ENCODE assay signal across 13 cellular contexts in the genomic region with DNA sequence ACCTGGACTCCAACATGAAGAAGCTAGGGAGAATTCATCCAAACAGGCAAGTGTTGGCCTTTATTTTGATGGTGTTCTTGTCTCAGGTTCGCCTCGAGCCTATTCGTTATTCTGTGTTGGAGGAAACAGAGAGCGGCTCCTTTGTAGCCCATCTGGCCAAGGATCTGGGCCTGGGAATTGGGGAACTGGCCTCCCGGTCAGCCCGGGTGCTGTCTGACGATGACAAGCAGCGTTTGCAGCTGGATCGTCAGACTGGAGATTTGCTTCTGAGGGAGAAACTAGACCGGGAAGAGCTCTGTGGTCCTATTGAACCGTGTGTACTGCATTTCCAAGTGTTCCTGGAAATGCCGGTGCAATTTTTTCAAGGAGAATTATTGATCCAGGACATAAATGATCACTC. TPM values are rescaled to one million over a fixed set of nuclear protein-coding genes. Genes with fewer than 3 reads are reported as not detected.
DNase-seq lines count a peak whose midpoint lies in the region; ATAC-seq, FAIRE-seq and TF ChIP-seq lines count a peak whose summit lies in the region.
"Had no signal": no experiment of that assay in that cellular context is flagged by ENCODE, and none has a peak within 500 bp of the region (broad histone marks: within the 10 kb centered on the region; RNA-seq: fewer than 3 reads in every experiment).

No MANE protein-coding gene starts in this region.

- TF ChIP-seq CTCF in heart right ventricle (IDR thresholded peaks at IDR 0.05) (no peak), coronary artery (IDR thresholded peaks at IDR 0.05) (no peak), psoas muscle (IDR thresholded peaks at IDR 0.05) (no peak), Peyer's patch (IDR thresholded peaks at IDR 0.05) (no peak)

- no peak for TF ChIP-seq POLR2A in Peyer's patch (IDR thresholded peaks at IDR 0.05)

- H3K4me1 ChIP-seq in heart right ventricle (no peaks in the 10 kb centered on the region), psoas muscle (no peaks in the 10 kb centered on the region), Peyer's patch (no peaks in the 10 kb centered on the region)

- H3K27me3 ChIP-seq in heart right ventricle (peaks cover 0 to 41% (median 19%) of the 10 kb centered on the region in 7 donors), psoas muscle (ENCODE audit: insufficient read depth in 3 of 3, low read length in 2 of 3) (peaks cover 0 to 2% (median 0%) of the 10 kb centered on the region in 3 donors), Peyer's patch (no peaks in the 10 kb centered on the region)

- no peaks in the 10 kb centered on the region for H3K36me3 ChIP-seq in heart right ventricle
- no peaks in the 10 kb centered on the region for H3K36me3 ChIP-seq in psoas muscle (ENCODE audit: insufficient read depth in 1 of 2, low read depth in 1 of 2)
- H3K36me3 ChIP-seq in Peyer's patch = no peaks in the 10 kb centered on the region

- H3K9me3 ChIP-seq in heart right ventricle (peaks cover 0 to 74% (median 7%) of the 10 kb centered on the region in 11 donors), psoas muscle (no peaks in the 10 kb centered on the region), Peyer's patch (peaks cover 0 to 11% (median 0%) of the 10 kb centered on the region in 4 donors)

- H3K27ac ChIP-seq in heart right ventricle (peak overlapping the region in 3 of 10 donors; percentile 3 to 55 (median 35)), coronary artery (no peak overlapping the region), psoas muscle (no peak overlapping the region), Peyer's patch (no peak overlapping the region)

- ATAC-seq in heart right ventricle (peak in 2 of 8 donors; percentile 44 to 49), Right ventricle myocardium inferior (no peak), psoas muscle (peak in 1 of 4 donors; percentile 60)
- ATAC-seq: mucosa of descending colon had no signal

- FAIRE-seq in GM19239 (lab: Jason Lieb, UNC) = no peak
- FAIRE-seq: G401.6 had no signal

- H3K4me3 ChIP-seq in heart right ventricle = peak overlapping the region; percentile 4 to 59 (median 35)
- peak overlapping the region; percentile 37 for H3K4me3 ChIP-seq in coronary artery
- H3K4me3 ChIP-seq in psoas muscle = peak overlapping the region; percentile 57
- H3K4me3 ChIP-seq in Peyer's patch = peak overlapping the region in 2 of 4 donors; percentile 2 to 18
- H3K4me3 ChIP-seq: mucosa of descending colon had no signal

- intact Hi-C loops in heart right ventricle (cut with DNase I) = loop anchor here in 1 of 10 donors (10.0 kb wide), 1 partner anchor 443 kb away; no protein-coding TSS in a partner anchor
- intact Hi-C loops in Right ventricle myocardium inferior (cut with DNase I) = no loop called here
- intact Hi-C loops in psoas muscle (cut with DNase I) = loop anchor here in 1 of 2 donors (10.0 kb wide), 1 partner anchor 203 kb away; a partner anchor contains a TSS

- DNase-seq in heart right ventricle (no peak), Right ventricle myocardium inferior (ENCODE audit: missing footprints) (no peak), coronary artery (ENCODE audit: low spot score) (no peak), psoas muscle (no peak), GM19239 (ENCODE audit: insufficient read length, low spot score) (no peak), hippocampal formation (lab: John Stamatoyannopoulos, UW) (no peak), Peyer's patch (no peak), dedifferentiated amniotic fluid mesenchymal stem cell (ENCODE audit: extremely low spot score) (no peak)
- DNase-seq: ACHN, mucosa of descending colon, SIG-M5, T1000 had no signal

- WGBS in heart right ventricle, 2 donors = 31% methylated on average over 12 of the region's 12 CpGs
- 20 to 39% (median 35%) methylated on average over 12 of the region's 12 CpGs for WGBS in psoas muscle, 3 donors

RNA-seq across cellular contexts. Expression of a gene that starts 0.4 kb away (rescaled TPM):
- total RNA-seq in heart right ventricle (1 to 10 TPM; 1.3 to 3.3 (median 2.3) TPM), Right ventricle myocardium inferior (1.5 TPM), psoas muscle (1 to 10 TPM in 3 of 4 donors, under 1 TPM in 1; 0.77 to 2.0 (median 1.8) TPM), Peyer's patch (1 to 10 TPM in 2 of 4 donors, under 1 TPM in 1, not detected in 1; 0.80 to 6.6 (median 1.2) TPM)
- polyA plus RNA-seq in heart right ventricle (under 1 TPM; 0.51 to 0.78 TPM), psoas muscle (under 1 TPM; 0.31 to 0.80 (median 0.37) TPM)

RNA-seq across cellular contexts. Expression of a gene that starts 13.0 kb away (rescaled TPM):
- total RNA-seq in heart right ventricle (1 to 10 TPM; 2.4 to 7.4 (median 4.6) TPM), Right ventricle myocardium inferior (1.6 TPM), psoas muscle (under 1 TPM; 0.42 to 0.99 (median 0.60) TPM), Peyer's patch (under 1 TPM in 1 of 4 donors, not detected in 3; 0.18 TPM)
- polyA plus RNA-seq in heart right ventricle (1 to 10 TPM in 1 of 2 donors, under 1 TPM in 1; 0.73 to 1.2 TPM), psoas muscle (under 1 TPM; 0.17 to 0.33 (median 0.27) TPM)

RNA-seq across cellular contexts. Expression of a gene that starts 21.7 kb away (rescaled TPM):
- total RNA-seq in heart right ventricle (1 to 10 TPM in 6 of 10 donors, under 1 TPM in 4; 0.40 to 2.0 (median 1.1) TPM), Right ventricle myocardium inferior (0.70 TPM), psoas muscle (1 to 10 TPM in 1 of 4 donors, under 1 TPM in 3; 0.65 to 1.8 (median 0.81) TPM), Peyer's patch (1 to 10 TPM in 2 of 4 donors, under 1 TPM in 1, not detected in 1; 0.70 to 4.1 (median 1.1) TPM)
- polyA plus RNA-seq in heart right ventricle (under 1 TPM; 0.29 to 0.37 TPM), psoas muscle (under 1 TPM; 0.18 to 0.82 (median 0.31) TPM)

RNA-seq across cellular contexts. Expression of a gene that starts 27.6 kb away (rescaled TPM):
- total RNA-seq in heart right ventricle (1 to 10 TPM in 8 of 10 donors, under 1 TPM in 2; 0.87 to 3.8 (median 2.2) TPM), Right ventricle myocardium inferior (1.7 TPM), psoas muscle (1 to 10 TPM in 2 of 4 donors, under 1 TPM in 2; 0.88 to 1.6 (median 1.2) TPM), Peyer's patch (1 to 10 TPM in 1 of 4 donors, under 1 TPM in 3; 0.35 to 1.3 (median 0.65) TPM)
- polyA plus RNA-seq in heart right ventricle (under 1 TPM; 0.58 to 0.59 TPM), psoas muscle (under 1 TPM; 0.30 to 0.61 (median 0.31) TPM)

RNA-seq across cellular contexts. Expression of a gene that starts 27.9 kb away (rescaled TPM):
- total RNA-seq in heart right ventricle = under 1 TPM; 0.21 to 0.68 (median 0.44) TPM
- polyA plus RNA-seq in heart right ventricle = under 1 TPM; 0.16 to 0.51 TPM
- total RNA-seq in Right ventricle myocardium inferior = 0.51 TPM
- under 1 TPM; 0.12 to 0.34 (median 0.23) TPM for total RNA-seq in psoas muscle
- under 1 TPM; 0.08 to 0.11 (median 0.09) TPM for polyA plus RNA-seq in psoas muscle
- under 1 TPM in 1 of 4 donors, not detected in 3; 0.54 TPM for total RNA-seq in Peyer's patch
